ENCODE assay signal across 15 cellular contexts in genomic region chr15:100941536-100941935, GRCh38.
DNase-seq lines count a peak whose midpoint lies in the region; ATAC-seq and TF ChIP-seq lines count a peak whose summit lies in the region.
"Had no signal": no experiment of that assay in that cellular context is flagged by ENCODE, and none has a peak within 500 bp of the region (broad histone marks: within the 10 kb centered on the region; RNA-seq: fewer than 3 reads in every experiment).

No MANE protein-coding gene starts in this region.

- H3K4me1 ChIP-seq in neutrophil (ENCODE audit: control insufficient read depth in 1 of 2, insufficient read depth in 1 of 2, low read depth in 1 of 2, low read length in 1 of 2) = peaks cover 16 to 24% of the 10 kb centered on the region in 2 experiments
- H3K4me1 ChIP-seq: adrenal gland had no signal

- H3K27ac ChIP-seq in neutrophil = peak overlapping the region; percentile 82
- H3K27ac ChIP-seq: adrenal gland, GM23248, heart right ventricle had no signal

- no peaks in the 10 kb centered on the region for H3K36me3 ChIP-seq in neutrophil
- H3K36me3 ChIP-seq: adrenal gland, heart right ventricle had no signal

- no peaks in the 10 kb centered on the region for H3K27me3 ChIP-seq in neutrophil
- H3K27me3 ChIP-seq: adrenal gland, heart right ventricle had no signal

- DNase-seq in GDM1 (lab: John Stamatoyannopoulos, UW) (no peak), NCI-H510A treated with DMSO at 0.1 percent for 48 hours (lab: John Stamatoyannopoulos, UW) (no peak)
- DNase-seq in activated T-cell treated with anti-CD3 and anti-CD28 coated beads, Interleukin-2, amount 50 U/mL, for 1 hour = no peak
- DNase-seq: adrenal gland; DMS79; effector memory CD4-positive, alpha-beta T cell; GM23248; heart right ventricle; midbrain; NCI-H524 had no signal

- H3K9me3 ChIP-seq in neutrophil = no peaks in the 10 kb centered on the region
- H3K9me3 ChIP-seq: adrenal gland had no signal

- ATAC-seq in GM18870 (IDR thresholded peaks at IDR 0.05; ENCODE audit: unreplicated experiment) (peak; percentile 68), GM21737 (IDR thresholded peaks at IDR 0.05; ENCODE audit: unreplicated experiment) (peak; percentile 51), HG03342 (IDR thresholded peaks at IDR 0.05; ENCODE audit: unreplicated experiment) (peak; percentile 69)
- ATAC-seq: SK-N-SH treated with all-trans-retinoic acid at 6 μM for 48 hours had no signal

- no peak for TF ChIP-seq CTCF in neutrophil (IDR thresholded peaks at IDR 0.05)

- H3K4me3 ChIP-seq in neutrophil (ENCODE audit: low read depth in 1 of 2, low read length in 1 of 2) = no peak overlapping the region
- H3K4me3 ChIP-seq: adrenal gland, GM23248, heart right ventricle had no signal
